13 cellular contexts compared by ENCODE assay signal in the genomic region with DNA sequence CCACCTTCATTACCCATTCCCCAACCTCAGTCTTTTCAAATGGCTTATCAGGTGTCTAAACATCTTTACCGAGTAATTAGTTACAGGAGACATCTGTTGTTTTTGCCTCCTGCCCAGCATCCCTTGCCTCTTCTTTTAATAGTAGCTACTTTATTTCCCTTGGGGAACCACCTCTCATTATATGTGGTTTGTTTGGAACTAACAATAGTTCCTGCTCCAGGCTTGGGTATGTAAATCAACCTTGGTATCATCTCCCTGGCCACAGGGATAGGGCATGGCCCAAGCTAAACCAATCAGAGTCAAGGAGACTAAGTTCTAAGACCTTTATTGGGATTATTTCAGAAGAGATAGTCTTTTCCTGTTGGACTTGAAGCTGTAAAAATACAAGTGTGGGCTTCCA.
"Had no signal": no experiment of that assay in that cellular context is flagged by ENCODE, and none has a peak within 500 bp of the region (broad histone marks: within the 10 kb centered on the region; RNA-seq: fewer than 3 reads in every experiment).

No MANE protein-coding gene starts in this region.

- DNase-seq: effector memory CD8-positive, alpha-beta T cell; gastrocnemius medialis; kidney; left cardiac atrium; left ventricle myocardium inferior; lower lobe of right lung; nucleus accumbens; ovary; sigmoid colon; small intestine; stimulated activated CD4-positive, alpha-beta T cell treated with anti-CD3 and anti-CD28 coated beads, Interleukin-12 subunit alpha, Interleukin-12 subunit beta, amount 100 ng/mL, for 4 hours; stimulated activated naive CD4-positive, alpha-beta T cell treated with Interleukin-2 at 50 U/mL for 16 hours; trophoblast cell had no signal

- FAIRE-seq: kidney, small intestine had no signal
